12 cellular contexts compared by ENCODE assay signal in the genomic region with DNA sequence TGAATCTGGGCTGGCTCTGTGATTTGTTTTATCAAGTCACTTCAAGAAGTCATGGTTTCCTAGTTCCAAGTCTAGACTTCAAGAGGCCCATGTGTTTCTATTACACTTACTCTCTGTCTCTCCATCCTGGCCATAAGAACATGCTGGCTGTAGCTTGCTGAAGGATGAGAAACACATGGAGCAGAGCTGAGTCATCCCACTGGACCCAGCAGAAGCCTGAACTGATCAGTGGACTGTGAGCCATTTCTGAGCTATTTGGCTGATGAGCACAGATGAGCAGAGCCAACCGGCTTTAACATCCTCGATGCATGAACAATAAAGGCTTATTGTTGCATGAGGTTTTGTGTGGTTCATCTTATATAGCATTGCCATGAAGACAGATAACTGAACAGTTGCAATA.
DNase-seq lines count a peak whose midpoint lies in the region; ATAC-seq, FAIRE-seq and TF ChIP-seq lines count a peak whose summit lies in the region.
"Had no signal": no experiment of that assay in that cellular context is flagged by ENCODE, and none has a peak within 500 bp of the region (broad histone marks: within the 10 kb centered on the region; RNA-seq: fewer than 3 reads in every experiment).

No MANE protein-coding gene starts in this region.

- H2BK120ac ChIP-seq in mesenchymal stem cell (ENCODE audit: low read depth, low read length), result no peak overlapping the region

- no peak overlapping the region for H2BK15ac ChIP-seq in mesenchymal stem cell (ENCODE audit: low read depth, poor library complexity, severe bottlenecking)

- H3K18ac ChIP-seq in mesenchymal stem cell (ENCODE audit: low read depth in 1 of 2, low read length in 2 of 2), result no peak overlapping the region

- 29% methylated on average over 2 of the region's 2 CpGs for whole genome bisulfite sequencing in A549 (ENCODE audit: missing lambda C conversion rate)
- no CpG with 5 or more reads among the region's 2 CpGs for WGBS in mesenchymal stem cell

- H3K4me1 ChIP-seq in A549, result peaks cover 38% of the 10 kb centered on the region
- peaks cover 18% of the 10 kb centered on the region for H3K4me1 ChIP-seq in mesenchymal stem cell (ENCODE audit: control insufficient read depth, insufficient read depth, low read depth, low read length)

- no peak overlapping the region for H4K91ac ChIP-seq in mesenchymal stem cell (ENCODE audit: low read length)

- no peak overlapping the region for H3K23ac ChIP-seq in mesenchymal stem cell (ENCODE audit: low read length in 2 of 2)

- no peaks in the 10 kb centered on the region for H3K36me3 ChIP-seq in MG63
- no peaks in the 10 kb centered on the region for H3K36me3 ChIP-seq in mesenchymal stem cell (ENCODE audit: control insufficient read depth in 1 of 2, insufficient read depth in 2 of 2, low read depth in 1 of 2, low read length in 2 of 2)
- H3K36me3 ChIP-seq: cardiac muscle cell, ovary had no signal

- no peak for TF ChIP-seq CTCF in A549 (IDR thresholded peaks at IDR 0.05)

- H3K4ac ChIP-seq in mesenchymal stem cell (ENCODE audit: low read depth in 1 of 2, low read length in 2 of 2), result no peak overlapping the region

- no peak for TF ChIP-seq POLR2A in A549 (IDR thresholded peaks at IDR 0.05; ENCODE audit: low read length)

- H2AFZ ChIP-seq in mesenchymal stem cell (ENCODE audit: low read depth, low read length), result no peak overlapping the region

- no peak for TF ChIP-seq RAD21 in A549 (conservative IDR thresholded peaks at IDR 0.05 in 1 of 2, IDR thresholded peaks at IDR 0.05 in 1 of 2)

- FAIRE-seq in A549 (lab: Jason Lieb, UNC), result no peak

- H3K4me3 ChIP-seq in A549, result no peak overlapping the region
- H3K4me3 ChIP-seq in MG63, result no peak overlapping the region
- H3K4me3 ChIP-seq in mesenchymal stem cell (ENCODE audit: insufficient read depth in 1 of 2, low read depth in 1 of 2, low read length in 2 of 2), result peak overlapping the region in 1 of 2 experiments; percentile 25
- H3K4me3 ChIP-seq: cardiac muscle cell, ovary had no signal

- DNase-seq in A549 (ENCODE audit: low read depth in 1 of 2, low spot score in 1 of 2) (peak; percentile 5 to 63), MG63 (peak; percentile 90), epithelial cell of prostate (ENCODE audit: low read depth, low spot score) (peak; percentile 77), mesenchymal stem cell (peak; percentile 97), SKM-1 (lab: John Stamatoyannopoulos, UW; ENCODE audit: unreplicated experiment) (no peak)
- DNase-seq in activated CD8-positive, alpha-beta memory T cell treated with anti-CD3 and anti-CD28 coated beads for 24 hours, result no peak
- DNase-seq: NCI-H1694 treated with DMSO at 0.1 percent for 48 hours, SHP77 had no signal

- H3K4me2 ChIP-seq in A549, result no peak overlapping the region
- no peak overlapping the region for H3K4me2 ChIP-seq in mesenchymal stem cell (ENCODE audit: low read length, poor library complexity, severe bottlenecking)

- no peak overlapping the region for H2AK5ac ChIP-seq in mesenchymal stem cell (ENCODE audit: low read length, severe bottlenecking)

- H2BK12ac ChIP-seq in mesenchymal stem cell (ENCODE audit: low read length in 2 of 2), result peak overlapping the region in 1 of 2 experiments; percentile 98

- no peaks in the 10 kb centered on the region for H3K9me3 ChIP-seq in A549
- H3K9me3 ChIP-seq in MG63, result no peaks in the 10 kb centered on the region
- H3K9me3 ChIP-seq in mesenchymal stem cell (ENCODE audit: control insufficient read depth, low read length), result no peaks in the 10 kb centered on the region
- H3K9me3 ChIP-seq: ovary had no signal

- H2BK5ac ChIP-seq in mesenchymal stem cell (ENCODE audit: low read depth, low read length, poor library complexity, severe bottlenecking), result no peak overlapping the region

- H3K14ac ChIP-seq in mesenchymal stem cell (ENCODE audit: low read length in 2 of 2), result no peak overlapping the region

- H4K8ac ChIP-seq in mesenchymal stem cell (ENCODE audit: low read length), result no peak overlapping the region

- H3K9ac ChIP-seq in mesenchymal stem cell (ENCODE audit: low read length), result peak overlapping the region; percentile 88

- peak overlapping the region; percentile 79 to 87; a peak in 5 of 6 replicates for H3K27ac ChIP-seq in A549
- peak overlapping the region; percentile 29 for H3K27ac ChIP-seq in epithelial cell of prostate
- peak overlapping the region; percentile 97 for H3K27ac ChIP-seq in mesenchymal stem cell (ENCODE audit: low read length, poor library complexity, severe bottlenecking)
- H3K27ac ChIP-seq: cardiac muscle cell, ovary had no signal

- peak in 1 of 2 experiments; percentile 59; a peak in 3 of 6 replicates for ATAC-seq in A549
- no peak for ATAC-seq in GM19452 (IDR thresholded peaks at IDR 0.05; ENCODE audit: unreplicated experiment)
- ATAC-seq in HG03025 (IDR thresholded peaks at IDR 0.05; ENCODE audit: low FRiP score, unreplicated experiment), result no peak

- POLR2A ChIA-PET in A549 (lab: Yijun Ruan, JAX), result no interaction called here

- CTCF ChIA-PET in A549 (lab: Yijun Ruan, JAX), result no interaction called here

- no peak for TF ChIP-seq EP300 in A549 (IDR thresholded peaks at IDR 0.05)

- H3K27me3 ChIP-seq in MG63 (no peaks in the 10 kb centered on the region), mesenchymal stem cell (ENCODE audit: control insufficient read depth in 1 of 2, insufficient read depth in 1 of 2, low read length in 2 of 2) (no peaks in the 10 kb centered on the region)
- H3K27me3 ChIP-seq: cardiac muscle cell, ovary had no signal

- no peaks in the 10 kb centered on the region for H3K79me1 ChIP-seq in mesenchymal stem cell (replicated peaks; ENCODE audit: low read length, poor library complexity, severe bottlenecking)

TF ChIP-seq in A549, 52 proteins besides CTCF, POLR2A, EP300 and RAD21:
- TF ChIP-seq, protein P1, sequence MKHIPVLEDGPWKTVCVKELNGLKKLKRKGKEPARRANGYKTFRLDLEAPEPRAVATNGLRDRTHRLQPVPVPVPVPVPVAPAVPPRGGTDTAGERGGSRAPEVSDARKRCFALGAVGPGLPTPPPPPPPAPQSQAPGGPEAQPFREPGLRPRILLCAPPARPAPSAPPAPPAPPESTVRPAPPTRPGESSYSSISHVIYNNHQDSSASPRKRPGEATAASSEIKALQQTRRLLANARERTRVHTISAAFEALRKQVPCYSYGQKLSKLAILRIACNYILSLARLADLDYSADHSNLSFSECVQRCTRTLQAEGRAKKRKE (CRISPR knock-in tag; IDR thresholded peaks at IDR 0.05; ENCODE audit: low read depth), result no peak
- TF ChIP-seq, protein P2, sequence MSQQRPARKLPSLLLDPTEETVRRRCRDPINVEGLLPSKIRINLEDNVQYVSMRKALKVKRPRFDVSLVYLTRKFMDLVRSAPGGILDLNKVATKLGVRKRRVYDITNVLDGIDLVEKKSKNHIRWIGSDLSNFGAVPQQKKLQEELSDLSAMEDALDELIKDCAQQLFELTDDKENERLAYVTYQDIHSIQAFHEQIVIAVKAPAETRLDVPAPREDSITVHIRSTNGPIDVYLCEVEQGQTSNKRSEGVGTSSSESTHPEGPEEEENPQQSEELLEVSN (IDR thresholded peaks at IDR 0.05; ENCODE audit: borderline replicate concordance, low read depth), result no peak
- TF ChIP-seq, protein P3, sequence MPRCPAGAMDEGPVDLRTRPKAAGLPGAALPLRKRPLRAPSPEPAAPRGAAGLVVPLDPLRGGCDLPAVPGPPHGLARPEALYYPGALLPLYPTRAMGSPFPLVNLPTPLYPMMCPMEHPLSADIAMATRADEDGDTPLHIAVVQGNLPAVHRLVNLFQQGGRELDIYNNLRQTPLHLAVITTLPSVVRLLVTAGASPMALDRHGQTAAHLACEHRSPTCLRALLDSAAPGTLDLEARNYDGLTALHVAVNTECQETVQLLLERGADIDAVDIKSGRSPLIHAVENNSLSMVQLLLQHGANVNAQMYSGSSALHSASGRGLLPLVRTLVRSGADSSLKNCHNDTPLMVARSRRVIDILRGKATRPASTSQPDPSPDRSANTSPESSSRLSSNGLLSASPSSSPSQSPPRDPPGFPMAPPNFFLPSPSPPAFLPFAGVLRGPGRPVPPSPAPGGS (IDR thresholded peaks at IDR 0.05), result no peak
- TF ChIP-seq RFX5 (IDR thresholded peaks at IDR 0.05) (no peak), GATA3 (IDR thresholded peaks at IDR 0.05; ENCODE audit: borderline replicate concordance) (no peak), FOSL2 (IDR thresholded peaks at IDR 0.05) (no peak), FOSL2 (CRISPR knock-in tag; IDR thresholded peaks at IDR 0.05) (0 out of 2 replicates have a peak, but pooled peaks have one; percentile 28), CBX2 (IDR thresholded peaks at IDR 0.05; ENCODE audit: borderline replicate concordance, low read depth) (no peak)
- TF ChIP-seq, protein P4, sequence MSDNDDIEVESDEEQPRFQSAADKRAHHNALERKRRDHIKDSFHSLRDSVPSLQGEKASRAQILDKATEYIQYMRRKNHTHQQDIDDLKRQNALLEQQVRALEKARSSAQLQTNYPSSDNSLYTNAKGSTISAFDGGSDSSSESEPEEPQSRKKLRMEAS (IDR thresholded peaks at IDR 0.05), result peak; percentile 69

Comparison
In these comparisons a context has a peak if more than half of its experiments do, and no peak if none do; other contexts are left out.
1. DNase-seq: peak in A549 (2 of 2), MG63 (single experiment), epithelial cell of prostate (single experiment) and mesenchymal stem cell (single experiment); none in activated CD8-positive, alpha-beta memory T cell treated with anti-CD3 and anti-CD28 coated beads for 24 hours (single experiment) and SKM-1 (single experiment).
2. H3K27ac ChIP-seq: peak in every context shown above with its lines; median percentile 97 in mesenchymal stem cell; 83 in A549; 29 in epithelial cell of prostate.